Comparison of ENCODE assay signal across 10 cellular contexts in genomic region chr4:153649572-153649991, GRCh38.
DNase-seq lines count a peak whose midpoint lies in the region; TF ChIP-seq lines count a peak whose summit lies in the region.
"Had no signal": no experiment of that assay in that cellular context is flagged by ENCODE, and none has a peak within 500 bp of the region (broad histone marks: within the 10 kb centered on the region; RNA-seq: fewer than 3 reads in every experiment).

No MANE protein-coding gene starts in this region.

- peak in 2 of 3 experiments; percentile 18 to 51 for TF ChIP-seq CTCF in nephron (IDR thresholded peaks at IDR 0.05; ENCODE audit: unreplicated experiment in 3 of 3)

- no peaks in the 10 kb centered on the region for H3K27me3 ChIP-seq in adipocyte (replicated peaks; ENCODE audit: control insufficient read depth, insufficient read depth, low read length)
- H3K27me3 ChIP-seq: BLaER1 treated with 17β-estradiol and CSF1 and Interleukin-3, amounts not matched to agents 10 nM and 100 nM had no signal

- no peaks in the 10 kb centered on the region for H3K9me3 ChIP-seq in adipocyte (ENCODE audit: control insufficient read depth, low read length)

- peaks cover 4% of the 10 kb centered on the region for H3K27me3 Mint-ChIP-seq in nephron (ENCODE audit: low read depth)

- no peak overlapping the region for H3K27ac Mint-ChIP-seq in nephron

- H3K4me3 Mint-ChIP-seq in nephron, result no peak overlapping the region

- H3K36me3 Mint-ChIP-seq in nephron (ENCODE audit: low read depth), result no peaks in the 10 kb centered on the region

- in situ Hi-C loops in KBM-7 (cut with MboI; ENCODE audit: low pct_unique_long_range_greater_than_20kb, low sequenced_read_pairs), result no loop called here

- H3K4me1 ChIP-seq in adipocyte (ENCODE audit: control insufficient read depth, insufficient read depth, low read length), result peaks cover 5% of the 10 kb centered on the region

- no peak overlapping the region for H3K9ac ChIP-seq in adipocyte (ENCODE audit: low read length)
- H3K9ac ChIP-seq: BLaER1 treated with 17β-estradiol and CSF1 and Interleukin-3, amounts not matched to agents 10 nM and 100 nM had no signal

- H3K4me1 Mint-ChIP-seq in nephron, result no peaks in the 10 kb centered on the region

- no peak overlapping the region for H3K4me3 ChIP-seq in adipocyte (ENCODE audit: low read length)
- H3K4me3 ChIP-seq: BLaER1 treated with 17β-estradiol and CSF1 and Interleukin-3, amounts not matched to agents 10 nM and 100 nM had no signal

- no peaks in the 10 kb centered on the region for H3K36me3 ChIP-seq in adipocyte (ENCODE audit: control insufficient read depth, insufficient read depth, low read length, severe bottlenecking)

- H3K9me3 Mint-ChIP-seq in nephron, result peaks cover 5% of the 10 kb centered on the region

- peak; percentile 7 for DNase-seq in NCI-H1694 treated with DMSO at 0.1 percent for 48 hours (lab: John Stamatoyannopoulos, UW)
- DNase-seq in NCI-H1694 (lab: John Stamatoyannopoulos, UW), result no peak
- DNase-seq in KBM-7, result peak; percentile 44
- peak; percentile 43 for DNase-seq in adipocyte (ENCODE audit: low read depth)
- DNase-seq in retina, result no peak
- DNase-seq in foreskin melanocyte, result no peak
- DNase-seq in HCEC 1CT, result no peak
- DNase-seq: NCI-H748 treated with DMSO at 0.1 percent for 48 hours had no signal

Comparison
In these comparisons a context has a peak if more than half of its experiments do, and no peak if none do; other contexts are left out.
1. DNase-seq: peak in NCI-H1694 treated with DMSO at 0.1 percent for 48 hours (single experiment), KBM-7 (single experiment) and adipocyte (single experiment); none in NCI-H1694 (single experiment), retina (single experiment), foreskin melanocyte (single experiment) and HCEC 1CT (single experiment).